ENCODE assay signal across 9 cellular contexts in the genomic region with DNA sequence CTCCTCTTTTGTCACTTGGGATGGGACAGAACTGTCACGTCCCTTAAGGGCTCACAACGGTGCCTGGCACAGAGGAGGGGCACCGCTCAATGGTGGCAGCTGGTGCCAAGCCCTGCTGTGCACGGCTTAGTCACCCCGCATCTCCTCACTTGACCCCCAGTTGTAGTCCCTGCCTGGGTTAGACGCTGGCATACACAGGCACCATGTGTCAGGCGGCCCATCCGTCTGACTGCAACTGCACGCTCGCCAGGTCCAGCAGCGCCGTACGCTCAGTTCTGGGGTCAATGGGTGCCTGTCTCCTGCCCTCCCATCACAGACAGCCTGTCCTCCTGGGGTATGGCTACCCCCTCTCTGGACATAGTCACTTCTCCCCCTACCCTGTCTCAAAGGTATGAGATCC. TPM values are rescaled to one million over a fixed set of nuclear protein-coding genes. Genes with fewer than 3 reads are reported as not detected.
A peak's percentile ranks its signal among the peaks of the same experiment; 100 is the strongest.
DNase-seq lines count a peak whose midpoint lies in the region; ATAC-seq and TF ChIP-seq lines count a peak whose summit lies in the region.
"Had no signal": no experiment of that assay in that cellular context is flagged by ENCODE, and none has a peak within 500 bp of the region (broad histone marks: within the 10 kb centered on the region; RNA-seq: fewer than 3 reads in every experiment).

No MANE protein-coding gene starts in this region.

- H3K36me3 Mint-ChIP-seq in Caco-2 (ENCODE audit: insufficient read depth, unreplicated experiment) = peaks cover 8% of the 10 kb centered on the region

- H3K27ac ChIP-seq in SJCRH30 = peak overlapping the region; percentile 59; the same call in 1 of the 2 replicates

- H3K27ac Mint-ChIP-seq in Caco-2 (ENCODE audit: unreplicated experiment) = peak overlapping the region; percentile 69

- intact Hi-C loops in Caco-2 (cut with micrococcal nuclease; ENCODE audit: unreplicated experiment) = no loop called here
- intact Hi-C loops in head of caudate nucleus (cut with DNase I) = no loop called here

- H3K36me3 ChIP-seq in Caco-2 (ENCODE audit: control insufficient read depth, insufficient read depth, low read length) = no peaks in the 10 kb centered on the region
- no peaks in the 10 kb centered on the region for H3K36me3 ChIP-seq in SJCRH30

- H3K9me3 Mint-ChIP-seq in Caco-2 (ENCODE audit: unreplicated experiment) = no peaks in the 10 kb centered on the region

- no peaks in the 10 kb centered on the region for H3K9me3 ChIP-seq in Caco-2
- no peaks in the 10 kb centered on the region for H3K9me3 ChIP-seq in SJCRH30 (replicated peaks)

- H3K4me1 ChIP-seq in Caco-2 = no peaks in the 10 kb centered on the region; the same call in 1 of the 2 replicates
- H3K4me1 ChIP-seq in SJCRH30 = peaks cover 20% of the 10 kb centered on the region; the same call in 1 of the 2 replicates

- H3K27me3 ChIP-seq in Caco-2 (replicated peaks; ENCODE audit: control insufficient read depth, insufficient read depth, low read length) = no peaks in the 10 kb centered on the region
- no peaks in the 10 kb centered on the region for H3K27me3 ChIP-seq in SJCRH30

- H3K4me1 Mint-ChIP-seq in Caco-2 (ENCODE audit: low read depth, unreplicated experiment) = no peaks in the 10 kb centered on the region

- H3K4me3 Mint-ChIP-seq in Caco-2 (ENCODE audit: unreplicated experiment) = peak overlapping the region; percentile 73

- H3K4me3 ChIP-seq in Caco-2 (ENCODE audit: low read depth, low read length) (no peak overlapping the region), SJCRH30 (no peak overlapping the region)

- BruUV-seq in Caco-2 (replicated peaks; lab: Mats Ljungman, UMichigan) = no TSS peak

- CTCF ChIA-PET in Caco-2 (lab: Charles Lee) = interaction anchor here (2.0 to 2.1 kb wide), 2 partner anchors 12 to 22 kb away, joined by 7 to 9 read pairs; partner anchors contain the start of gene BRF1

- DNase-seq in Caco-2 = no peak
- no peak for DNase-seq in SJCRH30
- DNase-seq in head of caudate nucleus = peak in 41 of 42 donors; percentile 36 to 91 (median 79)
- DNase-seq in putamen (ENCODE audit: low spot score) = peak; percentile 86
- no peak for DNase-seq in NCI-H1417 treated with DMSO at 0.1 percent for 48 hours (lab: John Stamatoyannopoulos, UW)
- DNase-seq in stimulated activated naive CD4-positive, alpha-beta T cell treated with Interleukin-2 at 50 U/mL for 16 hours (lab: John Stamatoyannopoulos, UW) = no peak
- DNase-seq: NCI-H1105; stimulated activated CD4-positive, alpha-beta T cell treated with anti-CD3 and anti-CD28 coated beads, Interleukin-12 subunit alpha, Interleukin-12 subunit beta, amount 100 ng/mL, for 4 hours had no signal

- POLR2A ChIA-PET in Caco-2 (lab: Charles Lee) = interaction anchor here (2.1 kb wide), 1 partner anchor 12 kb away, joined by 30 read pairs; the partner anchor contains the start of gene BRF1

- no peaks in the 10 kb centered on the region for H3K27me3 Mint-ChIP-seq in Caco-2 (ENCODE audit: insufficient read depth, unreplicated experiment)

- TF ChIP-seq CTCF in Caco-2 (IDR thresholded peaks at IDR 0.05; ENCODE audit: insufficient read depth in 1 of 2, low read depth in 1 of 2, low read length in 1 of 2, severe bottlenecking in 1 of 2, unreplicated experiment in 1 of 2) = no peak

- ATAC-seq in HG02938 (IDR thresholded peaks at IDR 0.05; ENCODE audit: unreplicated experiment) = no peak

RNA-seq across cellular contexts. Expression of gene PACS2, which starts 1.6 kb away (rescaled TPM):
- total RNA-seq in Caco-2 (2022) = 58.1 and 60.0 TPM in 2 replicates
- total RNA-seq in SJCRH30 (2014; rRNA removed; shearing (Covaris generic)) = 33.4 and 43.4 TPM in 2 replicates

RNA-seq across cellular contexts. Expression of gene BRF1, which starts 12.2 kb away (rescaled TPM):
- 41.6 and 43.6 TPM in 2 replicates for total RNA-seq in Caco-2 (2022)
- total RNA-seq in SJCRH30 (2014; rRNA removed; shearing (Covaris generic)) = 29.3 and 31.4 TPM in 2 replicates

Comparison
In these comparisons a context has a peak if more than half of its experiments do, and no peak if none do; other contexts are left out.
1. DNase-seq: peak in head of caudate nucleus (41 of 42) and putamen (single experiment); none in Caco-2 (0 of 2), SJCRH30 (0 of 2), NCI-H1417 treated with DMSO at 0.1 percent for 48 hours (single experiment) and stimulated activated naive CD4-positive, alpha-beta T cell treated with Interleukin-2 at 50 U/mL for 16 hours (single experiment).